Comparison of ENCODE assay signal across 17 cellular contexts in genomic region chr17:34641368-34641767, GRCh38.
DNase-seq lines count a peak whose midpoint lies in the region; FAIRE-seq and TF ChIP-seq lines count a peak whose summit lies in the region.
"Had no signal": no experiment of that assay in that cellular context is flagged by ENCODE, and none has a peak within 500 bp of the region (broad histone marks: within the 10 kb centered on the region; RNA-seq: fewer than 3 reads in every experiment).

No MANE protein-coding gene starts in this region.

- H3K9me3 ChIP-seq in kidney (ENCODE audit: control insufficient read depth in 1 of 2, low read length in 2 of 2), result no peaks in the 10 kb centered on the region

- H3K36me3 ChIP-seq in kidney (ENCODE audit: control insufficient read depth in 1 of 2, insufficient read depth in 2 of 2, low read length in 2 of 2), result no peaks in the 10 kb centered on the region

- no peak overlapping the region for H3K4me3 ChIP-seq in kidney (ENCODE audit: low read length in 2 of 2)

- FAIRE-seq in kidney (lab: Jason Lieb, UNC), result no peak
- FAIRE-seq: GM12892 had no signal

- H3K9me3 Mint-ChIP-seq in chondrocyte (ENCODE audit: low read depth), result no peaks in the 10 kb centered on the region
- H3K9me3 Mint-ChIP-seq: CD4-positive, alpha-beta memory T cell had no signal

- DNase-seq in G401 (ENCODE audit: low spot score) (peak; percentile 59), chondrocyte (ENCODE audit: low spot score) (peak; percentile 36), kidney (peak; percentile 6), superior temporal gyrus (ENCODE audit: extremely low spot score) (peak; percentile 12), A172 (ENCODE audit: low spot score) (no peak), NCI-H1417 (lab: John Stamatoyannopoulos, UW) (no peak)
- no peak for DNase-seq in activated CD4-positive, CD25-positive, alpha-beta regulatory T cell treated with anti-CD3 and anti-CD28 coated beads, Interleukin-2, amount 50 U/mL, for 72 hours
- DNase-seq: 8988T; Calu3; CD4-positive, alpha-beta memory T cell; COR-L47; DMS153; DND-41; GOT3; H7; HCEC 1CT had no signal

- H3K4me3 Mint-ChIP-seq in chondrocyte (ENCODE audit: unreplicated experiment), result no peak overlapping the region
- H3K4me3 Mint-ChIP-seq: CD4-positive, alpha-beta memory T cell had no signal

- H3K4me1 Mint-ChIP-seq in chondrocyte (ENCODE audit: low read depth), result no peaks in the 10 kb centered on the region

- peaks cover 37% of the 10 kb centered on the region for H3K27me3 Mint-ChIP-seq in chondrocyte (ENCODE audit: low read depth)

- H3K36me3 Mint-ChIP-seq in chondrocyte (ENCODE audit: low read depth), result no peaks in the 10 kb centered on the region
- H3K36me3 Mint-ChIP-seq: CD4-positive, alpha-beta memory T cell had no signal

- H3K27ac Mint-ChIP-seq in chondrocyte (ENCODE audit: unreplicated experiment), result no peak overlapping the region
- H3K27ac Mint-ChIP-seq: CD4-positive, alpha-beta memory T cell had no signal

- in situ Hi-C loops in G401 (cut with HindIII; ENCODE audit: low sequenced_read_pairs), result no loop called here

- H3K27ac ChIP-seq in kidney (ENCODE audit: low read depth in 2 of 2, low read length in 2 of 2), result no peak overlapping the region

- H3K9ac ChIP-seq in kidney (ENCODE audit: low read length in 2 of 2), result no peak overlapping the region

- H3K4me1 ChIP-seq in kidney (ENCODE audit: control insufficient read depth in 1 of 2, insufficient read depth in 1 of 2, low read depth in 1 of 2, low read length in 2 of 2), result peaks cover 0 to 3% of the 10 kb centered on the region in 2 donors

- intact Hi-C loops in kidney (cut with DNase I), result no loop called here

- TF ChIP-seq CTCF in chondrocyte (IDR thresholded peaks at IDR 0.05), result no peak
- TF ChIP-seq CTCF in kidney (IDR thresholded peaks at IDR 0.05; ENCODE audit: borderline replicate concordance, extremely low read depth, insufficient read depth), result no peak

Comparison
In these comparisons a context has a peak if more than half of its experiments do, and no peak if none do; other contexts are left out.
1. DNase-seq: peak in G401 (single experiment), chondrocyte (single experiment), kidney (single experiment) and superior temporal gyrus (single experiment); none in A172 (single experiment), NCI-H1417 (0 of 3) and activated CD4-positive, CD25-positive, alpha-beta regulatory T cell treated with anti-CD3 and anti-CD28 coated beads, Interleukin-2, amount 50 U/mL, for 72 hours (single experiment).